8 cellular contexts compared by ENCODE assay signal in the genomic region with DNA sequence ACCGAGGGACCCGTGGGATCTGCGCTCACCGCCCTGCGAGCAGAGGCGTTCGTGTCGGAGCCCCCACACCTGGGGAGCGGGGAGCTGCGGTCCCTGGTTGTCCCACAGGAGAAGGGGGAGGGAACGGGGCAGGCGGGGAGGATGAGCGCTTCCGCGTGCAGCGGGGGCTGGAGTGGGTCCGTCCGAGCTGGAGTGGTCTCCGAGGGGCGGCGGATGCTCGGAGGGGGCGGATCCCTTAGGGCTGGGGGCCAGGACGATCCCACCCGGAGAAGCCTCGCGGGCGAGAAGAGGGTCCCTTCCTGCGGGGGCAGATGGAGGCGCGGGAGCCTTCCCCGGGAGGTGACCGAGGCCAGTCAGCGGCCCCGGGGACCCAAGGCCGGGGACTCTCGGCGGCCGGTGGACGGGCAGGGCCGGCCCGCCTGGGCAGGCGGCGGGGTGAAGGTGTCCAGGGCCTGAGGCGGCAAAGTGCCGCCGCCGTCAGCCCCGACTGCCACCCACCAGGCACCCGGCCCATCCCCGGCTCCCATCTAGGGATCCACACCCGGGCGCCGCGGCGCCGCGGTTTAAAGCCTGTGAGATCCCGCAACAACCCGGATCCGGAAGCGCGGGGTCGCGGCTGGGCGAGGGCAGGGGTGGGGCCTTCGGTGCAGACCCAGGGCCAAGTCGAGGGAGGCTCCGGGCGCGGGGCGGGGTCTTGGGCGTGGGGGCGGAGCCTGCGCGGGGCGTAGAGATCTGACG. TPM values are rescaled to one million over a fixed set of nuclear protein-coding genes. Genes with fewer than 3 reads are reported as not detected.
A peak's percentile ranks its signal among the peaks of the same experiment; 100 is the strongest.
DNase-seq lines count a peak whose midpoint lies in the region; ATAC-seq and TF ChIP-seq lines count a peak whose summit lies in the region.

No MANE protein-coding gene starts in this region.

- H3K27me3 ChIP-seq in endodermal cell (ENCODE audit: control insufficient read depth, insufficient read depth, low read length, poor library complexity, severe bottlenecking): peaks cover 9% of the 10 kb centered on the region

- H3K9me3 Mint-ChIP-seq in activated CD8-positive, alpha-beta memory T cell treated with anti-CD3 and anti-CD28 coated beads, Interleukin-2, amount 10 ng/mL, durations not matched to agents 7 days and 5 days (ENCODE audit: low read depth): no peaks in the 10 kb centered on the region
- no peaks in the 10 kb centered on the region for H3K9me3 Mint-ChIP-seq in endodermal cell

- H3K4me3 ChIP-seq in GM12864 (ENCODE audit: low read depth, low read length) (peak overlapping the region; percentile 73), endodermal cell (ENCODE audit: low read length) (peak overlapping the region; percentile 86)

- no peaks in the 10 kb centered on the region for H3K9me3 ChIP-seq in endodermal cell (ENCODE audit: control insufficient read depth, low read length)

- peaks cover 32% of the 10 kb centered on the region for H3K4me1 Mint-ChIP-seq in activated CD8-positive, alpha-beta memory T cell treated with anti-CD3 and anti-CD28 coated beads, Interleukin-2, amount 10 ng/mL, durations not matched to agents 7 days and 5 days
- H3K4me1 Mint-ChIP-seq in endodermal cell: peaks cover 17% of the 10 kb centered on the region

- ATAC-seq in HG03066 (IDR thresholded peaks at IDR 0.05; ENCODE audit: low read depth, unreplicated experiment): peak; percentile 69
- peak; percentile 96 for ATAC-seq in activated CD8-positive, alpha-beta memory T cell treated with anti-CD3 and anti-CD28 coated beads, Interleukin-2, amount 10 ng/mL, durations not matched to agents 7 days and 5 days

- peak overlapping the region; percentile 2 for H3K27ac Mint-ChIP-seq in activated CD8-positive, alpha-beta memory T cell treated with anti-CD3 and anti-CD28 coated beads, Interleukin-2, amount 10 ng/mL, durations not matched to agents 7 days and 5 days
- H3K27ac Mint-ChIP-seq in endodermal cell: peak overlapping the region; percentile 86

- H3K27ac ChIP-seq in endodermal cell (ENCODE audit: low read depth, low read length): no peak overlapping the region

- no peak for TF ChIP-seq CTCF in GM12864 (IDR thresholded peaks at IDR 0.05; ENCODE audit: low read depth, low read length, missing control alignments)
- no peak for TF ChIP-seq CTCF in endodermal cell (conservative IDR thresholded peaks at IDR 0.05)

- peak overlapping the region; percentile 71 for H3K4me3 Mint-ChIP-seq in activated CD8-positive, alpha-beta memory T cell treated with anti-CD3 and anti-CD28 coated beads, Interleukin-2, amount 10 ng/mL, durations not matched to agents 7 days and 5 days
- peak overlapping the region; percentile 83 for H3K4me3 Mint-ChIP-seq in endodermal cell

- DNase-seq in GM12864 (ENCODE audit: low read depth) (peak; percentile 31), NCI-H748 (lab: John Stamatoyannopoulos, UW; ENCODE audit: unreplicated experiment) (peak; percentile 84), endodermal cell (peak; percentile 98), mesenteric fat pad (ENCODE audit: low spot score) (peak; percentile 96), SKM-1 (lab: John Stamatoyannopoulos, UW; ENCODE audit: unreplicated experiment) (no peak)
- DNase-seq in activated CD8-positive, alpha-beta memory T cell treated with anti-CD3 and anti-CD28 coated beads, Interleukin-2, amount 10 ng/mL, durations not matched to agents 7 days and 5 days: peak; percentile 90
- DNase-seq in stimulated activated CD8-positive, alpha-beta memory T cell treated with anti-CD3 and anti-CD28 coated beads, Interleukin-15, amount 100 ng/mL, for 1 hour (ENCODE audit: low read depth): peak; percentile 66

- no peaks in the 10 kb centered on the region for H3K27me3 Mint-ChIP-seq in activated CD8-positive, alpha-beta memory T cell treated with anti-CD3 and anti-CD28 coated beads, Interleukin-2, amount 10 ng/mL, durations not matched to agents 7 days and 5 days
- peaks cover 20% of the 10 kb centered on the region for H3K27me3 Mint-ChIP-seq in endodermal cell (ENCODE audit: insufficient read depth)

- peak overlapping the region; percentile 51 for H3K9ac ChIP-seq in endodermal cell (ENCODE audit: extremely low read depth, low read length, poor library complexity, severe bottlenecking)

- 0% methylated on average over 19 to 78 of the region's 78 CpGs for WGBS in endodermal cell (ENCODE audit: insufficient coverage in 1 of 2, insufficient read length in 1 of 2), 2 experiments

- H3K36me3 ChIP-seq in endodermal cell (ENCODE audit: control insufficient read depth, insufficient read depth, low read length): peaks cover 13% of the 10 kb centered on the region

- no peaks in the 10 kb centered on the region for H3K36me3 Mint-ChIP-seq in activated CD8-positive, alpha-beta memory T cell treated with anti-CD3 and anti-CD28 coated beads, Interleukin-2, amount 10 ng/mL, durations not matched to agents 7 days and 5 days
- peaks cover 25% of the 10 kb centered on the region for H3K36me3 Mint-ChIP-seq in endodermal cell (ENCODE audit: low read depth)

- H3K4me1 ChIP-seq in endodermal cell (ENCODE audit: control insufficient read depth, insufficient read depth, low read length): peaks cover 10% of the 10 kb centered on the region

- CTCF ChIA-PET in activated CD8-positive, alpha-beta memory T cell treated with anti-CD3 and anti-CD28 coated beads, Interleukin-2, amount 10 ng/mL, durations not matched to agents 7 days and 5 days (lab: Charles Lee): no interaction called here

RNA-seq across cellular contexts. Expression of a gene that starts 5.3 kb away (rescaled TPM):
- not detected for total RNA-seq in activated CD8-positive, alpha-beta memory T cell treated with anti-CD3 and anti-CD28 coated beads, Interleukin-2, amount 10 ng/mL, durations not matched to agents 7 days and 5 days
- total RNA-seq in endodermal cell: not detected
- polyA plus RNA-seq in endodermal cell (2013, experiment 1 of 2): not detected
- not detected for polyA plus RNA-seq in endodermal cell (2013, experiment 2 of 2)
- total RNA-seq in mesenteric fat pad: not detected

RNA-seq across cellular contexts. Expression of a gene that starts 25.6 kb away (rescaled TPM):
- not detected for total RNA-seq in activated CD8-positive, alpha-beta memory T cell treated with anti-CD3 and anti-CD28 coated beads, Interleukin-2, amount 10 ng/mL, durations not matched to agents 7 days and 5 days
- total RNA-seq in endodermal cell: 10 to 100 TPM; 11.1 to 15.0 TPM
- 8.3 TPM for polyA plus RNA-seq in endodermal cell (2013, experiment 1 of 2)
- 6.1 TPM for polyA plus RNA-seq in endodermal cell (2013, experiment 2 of 2)
- 3.7 TPM for total RNA-seq in mesenteric fat pad

RNA-seq across cellular contexts. Expression of a gene that starts 49.3 kb away (rescaled TPM):
- total RNA-seq in activated CD8-positive, alpha-beta memory T cell treated with anti-CD3 and anti-CD28 coated beads, Interleukin-2, amount 10 ng/mL, durations not matched to agents 7 days and 5 days: 10 to 100 TPM; 31.8 to 42.6 TPM
- total RNA-seq in endodermal cell: 10 to 100 TPM; 49.9 to 59.7 TPM
- 33.6 TPM for polyA plus RNA-seq in endodermal cell (2013, experiment 1 of 2)
- polyA plus RNA-seq in endodermal cell (2013, experiment 2 of 2): 31.0 TPM
- total RNA-seq in mesenteric fat pad: 38.7 TPM
